9 cellular contexts compared by ENCODE assay signal in genomic region chr6:142913036-142913510, GRCh38. TPM values are rescaled to one million over a fixed set of nuclear protein-coding genes. Genes with fewer than 3 reads are reported as not detected.
A peak's percentile ranks its signal among the peaks of the same experiment; 100 is the strongest.
DNase-seq lines count a peak whose midpoint lies in the region; ATAC-seq and TF ChIP-seq lines count a peak whose summit lies in the region.
"Had no signal": no experiment of that assay in that cellular context is flagged by ENCODE, and none has a peak within 500 bp of the region (broad histone marks: within the 10 kb centered on the region; RNA-seq: fewer than 3 reads in every experiment).

No MANE protein-coding gene starts in this region.

- H3K9me3 Mint-ChIP-seq in activated naive CD8-positive, alpha-beta T cell treated with anti-CD3 and anti-CD28 coated beads for 36 hours, result peaks cover 3% of the 10 kb centered on the region
- no peaks in the 10 kb centered on the region for H3K9me3 Mint-ChIP-seq in chondrocyte (ENCODE audit: low read depth)

- peak overlapping the region; percentile 100 for H3K27ac Mint-ChIP-seq in activated naive CD8-positive, alpha-beta T cell treated with anti-CD3 and anti-CD28 coated beads for 36 hours
- no peak overlapping the region for H3K27ac Mint-ChIP-seq in chondrocyte (ENCODE audit: unreplicated experiment)

- no peaks in the 10 kb centered on the region for H3K27me3 Mint-ChIP-seq in activated naive CD8-positive, alpha-beta T cell treated with anti-CD3 and anti-CD28 coated beads for 36 hours
- no peaks in the 10 kb centered on the region for H3K27me3 Mint-ChIP-seq in chondrocyte (ENCODE audit: low read depth)

- H3K4me3 Mint-ChIP-seq in activated naive CD8-positive, alpha-beta T cell treated with anti-CD3 and anti-CD28 coated beads for 36 hours, result peak overlapping the region; percentile 64
- no peak overlapping the region for H3K4me3 Mint-ChIP-seq in chondrocyte (ENCODE audit: unreplicated experiment)

- peaks cover 78% of the 10 kb centered on the region for H3K4me1 Mint-ChIP-seq in activated naive CD8-positive, alpha-beta T cell treated with anti-CD3 and anti-CD28 coated beads for 36 hours
- H3K4me1 Mint-ChIP-seq in chondrocyte (ENCODE audit: low read depth), result no peaks in the 10 kb centered on the region

- no peak for TF ChIP-seq CTCF in chondrocyte (IDR thresholded peaks at IDR 0.05)

- DNase-seq in activated naive CD8-positive, alpha-beta T cell treated with anti-CD3 and anti-CD28 coated beads for 36 hours, result peak; percentile 40
- DNase-seq in RPMI8226 (no peak), cortex of kidney (lab: John Stamatoyannopoulos, UW) (no peak), chondrocyte (ENCODE audit: low spot score) (no peak)
- no peak for DNase-seq in activated CD8-positive, alpha-beta memory T cell treated with anti-CD3 and anti-CD28 coated beads, Interleukin-2, amount 50 U/mL, for 48 hours
- DNase-seq: NCI-H187 had no signal

- H3K36me3 Mint-ChIP-seq in activated naive CD8-positive, alpha-beta T cell treated with anti-CD3 and anti-CD28 coated beads for 36 hours, result peaks cover 63% of the 10 kb centered on the region
- H3K36me3 Mint-ChIP-seq in chondrocyte (ENCODE audit: low read depth), result peaks cover 7% of the 10 kb centered on the region

- ATAC-seq in GM18502 (IDR thresholded peaks at IDR 0.05; ENCODE audit: poor library complexity, unreplicated experiment) (peak; percentile 75), GM21515 (IDR thresholded peaks at IDR 0.05; ENCODE audit: unreplicated experiment) (peak; percentile 54), HG03460 (IDR thresholded peaks at IDR 0.05; ENCODE audit: unreplicated experiment) (peak; percentile 58)

RNA-seq across cellular contexts. Expression of gene HIVEP2, which starts 31.9 kb away (rescaled TPM):
- 10 to 100 TPM; 27.1 to 28.8 TPM for total RNA-seq in activated naive CD8-positive, alpha-beta T cell treated with anti-CD3 and anti-CD28 coated beads for 36 hours
- total RNA-seq in chondrocyte, result 11.7 to 18.2 TPM (median 13.9 TPM) in 3 replicates
